Comparison of ENCODE assay signal across 11 cellular contexts in the genomic region with DNA sequence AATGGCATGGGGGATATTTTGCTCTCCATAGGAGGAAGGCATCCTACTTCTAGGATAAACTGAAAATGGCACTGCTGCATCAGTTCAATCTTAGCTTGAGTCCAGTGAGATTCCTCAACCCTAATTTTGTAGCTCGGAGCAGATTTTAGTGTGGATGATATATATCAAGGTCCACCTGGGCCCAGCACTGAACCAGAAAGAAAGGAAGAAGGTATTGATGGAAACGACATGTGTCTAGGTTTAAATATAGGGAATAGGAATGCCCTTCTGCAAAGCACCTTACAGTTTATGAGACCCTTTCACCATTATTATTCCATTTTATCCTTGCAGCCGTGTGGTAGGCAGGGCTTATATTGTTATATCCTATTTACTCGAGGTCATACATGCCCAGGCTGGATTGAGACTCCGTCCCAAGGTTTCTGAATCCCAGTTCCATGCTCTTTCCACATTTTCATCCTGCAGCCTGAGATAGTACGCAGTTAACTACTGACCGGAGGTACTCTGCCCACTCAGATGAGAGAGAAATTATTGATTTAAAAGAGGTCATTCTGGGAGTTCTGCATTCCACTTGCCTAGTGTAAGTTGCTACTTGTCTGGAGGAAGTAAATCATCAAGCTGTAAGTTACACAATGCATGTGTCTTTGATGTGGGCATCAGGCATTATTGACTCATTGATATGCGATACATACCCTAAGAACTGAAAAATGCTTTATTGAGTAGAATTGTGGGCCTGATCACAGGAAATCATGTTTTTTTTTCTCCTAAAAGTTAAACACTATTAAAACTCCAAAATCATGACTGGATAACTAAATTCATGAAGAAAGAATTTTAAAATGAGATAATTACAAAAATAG. TPM values are rescaled to one million over a fixed set of nuclear protein-coding genes. Genes with fewer than 3 reads are reported as not detected.
DNase-seq lines count a peak whose midpoint lies in the region; ATAC-seq, FAIRE-seq and TF ChIP-seq lines count a peak whose summit lies in the region.
"Had no signal": no experiment of that assay in that cellular context is flagged by ENCODE, and none has a peak within 500 bp of the region (broad histone marks: within the 10 kb centered on the region; RNA-seq: fewer than 3 reads in every experiment).

No MANE protein-coding gene starts in this region.

- TF ChIP-seq EP300 in A549 (IDR thresholded peaks at IDR 0.05) = peak; percentile 80 to 88; a peak in 4 of 5 replicates

- peak overlapping the region; percentile 50 for H3K4me2 ChIP-seq in A549

- H3K27ac Mint-ChIP-seq in WTC11 = peak overlapping the region; percentile 27; the same call in 1 of the 2 replicates

- POLR2A ChIA-PET in A549 (lab: Yijun Ruan, JAX) (no interaction called here), WTC11 (lab: Charles Lee) (no interaction called here)

- no peaks in the 10 kb centered on the region for H3K9me3 Mint-ChIP-seq in WTC11

- H3K4me1 Mint-ChIP-seq in WTC11 = peaks cover 42% of the 10 kb centered on the region

- TF ChIP-seq CTCF in A549 (IDR thresholded peaks at IDR 0.05) (no peak), WTC11 (IDR thresholded peaks at IDR 0.05) (no peak)

- H3K27me3 ChIP-seq in aorta (ENCODE audit: control insufficient read depth in 1 of 2, insufficient read depth in 2 of 2, low read length in 1 of 2) = peaks cover 0 to 2% of the 10 kb centered on the region in 2 donors

- no peaks in the 10 kb centered on the region for H3K36me3 Mint-ChIP-seq in WTC11

- peak overlapping the region; percentile 51 to 76; a peak in 5 of 6 replicates for H3K27ac ChIP-seq in A549
- H3K27ac ChIP-seq in aorta (ENCODE audit: low read depth in 1 of 2, low read length in 2 of 2) = no peak overlapping the region

- CTCF ChIA-PET in A549 (lab: Yijun Ruan, JAX) = interaction anchor here (0.7 to 2.0 kb wide), 3 partner anchors 13 to 592 kb away, joined by 3 to 8 read pairs (median 4); no protein-coding TSS in a partner anchor
- CTCF ChIA-PET in WTC11 (lab: Charles Lee) = no interaction called here

- H3K4me1 ChIP-seq in A549 = peaks cover 36% of the 10 kb centered on the region
- H3K4me1 ChIP-seq in aorta (ENCODE audit: control insufficient read depth in 1 of 2, insufficient read depth in 2 of 2, low read length in 2 of 2) = no peaks in the 10 kb centered on the region
- H3K4me1 ChIP-seq: BE2C had no signal

- TF ChIP-seq RAD21 in A549 (conservative IDR thresholded peaks at IDR 0.05 in 1 of 2, IDR thresholded peaks at IDR 0.05 in 1 of 2) = peak in 1 of 2 experiments; percentile 50; a peak in 3 of 5 replicates

- H3K27me3 Mint-ChIP-seq in WTC11 (ENCODE audit: low read depth) = no peaks in the 10 kb centered on the region

- peak; percentile 92 for FAIRE-seq in A549 (lab: Jason Lieb, UNC)

- H3K4me3 ChIP-seq in A549 (no peak overlapping the region), aorta (ENCODE audit: low read length in 2 of 2) (no peak overlapping the region)

- H3K9me3 ChIP-seq in A549 = no peaks in the 10 kb centered on the region
- no peaks in the 10 kb centered on the region for H3K9me3 ChIP-seq in aorta (ENCODE audit: control insufficient read depth, low read length)
- H3K9me3 ChIP-seq: BE2C had no signal

- WGBS in A549 (ENCODE audit: missing lambda C conversion rate) = 49% methylated on average over 8 of the region's 8 CpGs
- 58 to 68% methylated on average over 8 of the region's 8 CpGs for WGBS in aorta, 2 donors

- ATAC-seq in A549 (peak; percentile 65 to 75; a peak in 5 of 6 replicates), WTC11 (no peak), aorta (ENCODE audit: low FRiP score) (no peak), GM18519 (IDR thresholded peaks at IDR 0.05; ENCODE audit: low FRiP score, unreplicated experiment) (no peak), HG03280 (IDR thresholded peaks at IDR 0.05; ENCODE audit: unreplicated experiment) (no peak)

- DNase-seq in A549 (ENCODE audit: low read depth in 1 of 2, low spot score in 1 of 2) = peak in 1 of 2 experiments; percentile 77
- peak; percentile 21 for DNase-seq in HK-2 (ENCODE audit: unreplicated experiment)
- no peak for DNase-seq in WTC11 (ENCODE audit: low spot score)
- DNase-seq in glomerular visceral epithelial cell (ENCODE audit: extremely low spot score) = peak; percentile 80
- DNase-seq in aorta = no peak
- DNase-seq in effector CD4-positive, alpha-beta T cell = no peak
- DNase-seq: BE2C, NCI-H2107 had no signal

- intact Hi-C loops in aorta (cut with DNase I) = no loop called here

- no peak overlapping the region for H3K4me3 Mint-ChIP-seq in WTC11

- H3K36me3 ChIP-seq in aorta (ENCODE audit: control insufficient read depth in 1 of 2, insufficient read depth in 2 of 2, low read length in 1 of 2) = no peaks in the 10 kb centered on the region
- H3K36me3 ChIP-seq: BE2C had no signal

- TF ChIP-seq POLR2A in A549 (IDR thresholded peaks at IDR 0.05; ENCODE audit: low read length) = no peak

TF ChIP-seq in A549, 52 proteins besides CTCF, POLR2A, EP300 and RAD21 (continues in another document):
- TF ChIP-seq JUNB (IDR thresholded peaks at IDR 0.05) (peak; percentile 94), E2F6 (IDR thresholded peaks at IDR 0.05; ENCODE audit: borderline replicate concordance, low read depth) (no peak), HOXA7 (CRISPR knock-in tag; IDR thresholded peaks at IDR 0.05) (no peak), RCOR1 (IDR thresholded peaks at IDR 0.05; ENCODE audit: low read depth, low read length) (no peak), POLR2AphosphoS2 (conservative IDR thresholded peaks at IDR 0.05; ENCODE audit: low read length) (no peak)

TF ChIP-seq in WTC11, 78 proteins besides CTCF, POLR2A, EP300 and RAD21 (continues in another document):
- TF ChIP-seq ATF2 (CRISPR knock-in tag; IDR thresholded peaks at IDR 0.05; ENCODE audit: borderline replicate concordance, low read depth) (no peak), CBFB (CRISPR knock-in tag; IDR thresholded peaks at IDR 0.05; ENCODE audit: low read depth) (no peak)

RNA-seq across cellular contexts. Expression of gene KRT39, which starts 10.1 kb away (rescaled TPM):
- not detected in 2 replicates for polyA plus RNA-seq in A549 (2011; rRNA removed)
- not detected in 2 replicates for polyA plus RNA-seq in A549 (2012; cell fraction: cytosol; rRNA removed)
- polyA plus RNA-seq in A549 (2012; cell fraction: nucleus; rRNA removed) = not detected in 2 replicates
- not detected in 3 replicates for polyA plus RNA-seq in A549 (2017; fragmentation: RNase III; extraction: RNeasy Plus Mini Kit Qiagen cat#74134 plus additional on column Dnase treatment)
- polyA minus RNA-seq in A549 (2011; rRNA and poly(A)+ RNA removed) = not detected in 2 replicates
- not detected in 3 replicates for total RNA-seq in WTC11 (2021)
- total RNA-seq in aorta = not detected
- polyA plus RNA-seq in aorta = not detected
- total RNA-seq: osteocyte had no signal

RNA-seq across cellular contexts. Expression of gene KRT23, which starts 19.2 kb away (rescaled TPM):
- not detected in 2 replicates for polyA plus RNA-seq in A549 (2011; rRNA removed)
- not detected in 2 replicates for polyA plus RNA-seq in A549 (2012; cell fraction: cytosol; rRNA removed)
- polyA plus RNA-seq in A549 (2012; cell fraction: nucleus; rRNA removed) = not detected in 2 replicates
- not detected in 3 replicates for polyA plus RNA-seq in A549 (2017; fragmentation: RNase III; extraction: RNeasy Plus Mini Kit Qiagen cat#74134 plus additional on column Dnase treatment)
- not detected in 2 replicates for polyA minus RNA-seq in A549 (2011; rRNA and poly(A)+ RNA removed)
- not detected in 3 replicates for total RNA-seq in WTC11 (2021)
- total RNA-seq in aorta = under 1 TPM; 0.30 to 0.39 TPM
- polyA plus RNA-seq in aorta = under 1 TPM in 1 of 2 donors, not detected in 1; 0.50 TPM
- total RNA-seq: osteocyte had no signal

RNA-seq across cellular contexts. Expression of gene KRT40, which starts 27.5 kb away (rescaled TPM):
- polyA plus RNA-seq in A549 (2011; rRNA removed) (not detected in 2 replicates), A549 (2017; fragmentation: RNase III; extraction: RNeasy Plus Mini Kit Qiagen cat#74134 plus additional on column Dnase treatment) (not detected in 3 replicates), aorta (not detected)
- not detected in 2 replicates for polyA plus RNA-seq in A549 (2012; cell fraction: cytosol; rRNA removed)
- not detected in 2 replicates for polyA plus RNA-seq in A549 (2012; cell fraction: nucleus; rRNA removed)
- not detected in 2 replicates for polyA minus RNA-seq in A549 (2011; rRNA and poly(A)+ RNA removed)
- total RNA-seq in WTC11 (2021) (not detected in 3 replicates), aorta (not detected)
- total RNA-seq: osteocyte had no signal

RNA-seq across cellular contexts. Expression of gene KRTAP3-3, which starts 37.3 kb away (rescaled TPM):
- polyA plus RNA-seq in A549 (2011; rRNA removed) (not detected in 2 replicates), A549 (2017; fragmentation: RNase III; extraction: RNeasy Plus Mini Kit Qiagen cat#74134 plus additional on column Dnase treatment) (not detected in 3 replicates), aorta (not detected)
- not detected in 2 replicates for polyA plus RNA-seq in A549 (2012; cell fraction: cytosol; rRNA removed)
- not detected in 2 replicates for polyA plus RNA-seq in A549 (2012; cell fraction: nucleus; rRNA removed)
- not detected in 2 replicates for polyA minus RNA-seq in A549 (2011; rRNA and poly(A)+ RNA removed)
- total RNA-seq in WTC11 (2021) (not detected in 3 replicates), aorta (not detected)
- total RNA-seq: osteocyte had no signal

RNA-seq across cellular contexts. Expression of gene KRTAP3-2, which starts 43.1 kb away (rescaled TPM):
- polyA plus RNA-seq in A549 (2011; rRNA removed) (not detected in 2 replicates), A549 (2017; fragmentation: RNase III; extraction: RNeasy Plus Mini Kit Qiagen cat#74134 plus additional on column Dnase treatment) (not detected in 3 replicates), aorta (not detected)
- polyA plus RNA-seq in A549 (2012; cell fraction: cytosol; rRNA removed) = not detected in 2 replicates
- not detected in 2 replicates for polyA plus RNA-seq in A549 (2012; cell fraction: nucleus; rRNA removed)
- not detected in 2 replicates for polyA minus RNA-seq in A549 (2011; rRNA and poly(A)+ RNA removed)
- total RNA-seq in WTC11 (2021) (not detected in 3 replicates), aorta (not detected)
- total RNA-seq: osteocyte had no signal

Comparison
In these comparisons a context has a peak if more than half of its experiments do, and no peak if none do; other contexts are left out.
1. ATAC-seq: peak in A549 (2 of 2); none in WTC11 (single experiment), aorta (single experiment), GM18519 (single experiment) and HG03280 (single experiment).
2. DNase-seq: peak in HK-2 (single experiment) and glomerular visceral epithelial cell (single experiment); none in WTC11 (single experiment), aorta (0 of 2) and effector CD4-positive, alpha-beta T cell (single experiment).
3. H3K27ac ChIP-seq: peak in A549 (2 of 2); none in aorta (0 of 2).
4. Of the 8 proteins assayed by ChIP-seq in both WTC11 and A549: peak only in WTC11: none; only in A549: JUN and MAX; in both: none; in neither: 6.